ENCODE assay signal across 27 cellular contexts in genomic region chr7:72337822-72338167, GRCh38.
A peak's percentile ranks its signal among the peaks of the same experiment; 100 is the strongest.
DNase-seq lines count a peak whose midpoint lies in the region; ATAC-seq and TF ChIP-seq lines count a peak whose summit lies in the region.
"Had no signal": no experiment of that assay in that cellular context is flagged by ENCODE, and none has a peak within 500 bp of the region (broad histone marks: within the 10 kb centered on the region; RNA-seq: fewer than 3 reads in every experiment).

No MANE protein-coding gene starts in this region.

- ATAC-seq in HG03457 (IDR thresholded peaks at IDR 0.05; ENCODE audit: unreplicated experiment), result no peak
- ATAC-seq: activated CD4-positive, CD25-positive, alpha-beta regulatory T cell treated with anti-CD3 and anti-CD28 coated beads, Interleukin-2, amount 50 U/mL, for 24 hours; activated T-helper 17 cell treated with anti-CD3 and anti-CD28 coated beads, Interleukin-2, amount 50 U/mL, for 72 hours; effector memory CD8-positive, alpha-beta T cell; left ventricle myocardium superior; naive thymus-derived CD8-positive, alpha-beta T cell had no signal

- H3K27me3 ChIP-seq in iPS DF 6.9 (ENCODE audit: control insufficient read depth, insufficient read depth, low read length) (no peaks in the 10 kb centered on the region; the same call in 1 of the 2 replicates), neural progenitor cell (peaks cover 64% of the 10 kb centered on the region)

- no peak overlapping the region for H2AFZ ChIP-seq in neural progenitor cell (replicated peaks)
- H2AFZ ChIP-seq: parathyroid adenoma had no signal

- peak overlapping the region; percentile 78; the same call in 1 of the 2 replicates for H3K9ac ChIP-seq in ES-I3 (ENCODE audit: low read depth, low read length)
- no peak overlapping the region for H3K9ac ChIP-seq in neural progenitor cell
- H3K9ac ChIP-seq: parathyroid adenoma had no signal

- WGBS in iPS DF 6.9 (ENCODE audit: insufficient coverage, insufficient read length), result no CpG with 5 or more reads among the region's 9 CpGs

- H4K20me1 ChIP-seq in neural progenitor cell (ENCODE audit: low read depth), result no peaks in the 10 kb centered on the region

- no peaks in the 10 kb centered on the region; the same call in 1 of the 2 replicates for H3K9me3 ChIP-seq in ES-I3 (ENCODE audit: control insufficient read depth, insufficient read depth, low read length)
- no peaks in the 10 kb centered on the region for H3K9me3 ChIP-seq in iPS DF 6.9 (ENCODE audit: control insufficient read depth, insufficient read depth, low read length)
- no peaks in the 10 kb centered on the region for H3K9me3 ChIP-seq in neural progenitor cell (ENCODE audit: low read depth)

- H3K27me3 Mint-ChIP-seq in brain (peaks cover 55% of the 10 kb centered on the region), neural progenitor cell (ENCODE audit: insufficient read depth, low read depth) (peaks cover 38% of the 10 kb centered on the region)

- peak overlapping the region; percentile 100 for H3K4me2 ChIP-seq in neural progenitor cell

- H3K27ac Mint-ChIP-seq in brain (peak overlapping the region in 1 of 5 experiments; percentile 36), neural progenitor cell (no peak overlapping the region)
- H3K27ac Mint-ChIP-seq: activated CD4-positive, alpha-beta memory T cell treated with anti-CD3 and anti-CD28 coated beads for 36 hours; activated T-helper 17 cell treated with anti-CD3 and anti-CD28 coated beads, Interleukin-2, amount 50 U/mL, for 72 hours; CD4-positive, alpha-beta memory T cell; effector memory CD8-positive, alpha-beta T cell; naive thymus-derived CD8-positive, alpha-beta T cell had no signal

- peak overlapping the region; percentile 66; the same call in 1 of the 2 replicates for H3K4me3 ChIP-seq in iPS DF 6.9 (ENCODE audit: low read length)
- H3K4me3 ChIP-seq in neural progenitor cell, result peak overlapping the region; percentile 87

- TF ChIP-seq CTCF in brain (conservative IDR thresholded peaks at IDR 0.05) (no peak), neural progenitor cell (IDR thresholded peaks at IDR 0.05) (no peak)

- H3K9me3 Mint-ChIP-seq in brain (peaks cover 4 to 14% (median 10%) of the 10 kb centered on the region in 5 experiments), neural progenitor cell (peaks cover 15% of the 10 kb centered on the region)

- H3F3A ChIP-seq in neural progenitor cell (ENCODE audit: low read depth), result peaks cover 11% of the 10 kb centered on the region

- H3K4me1 ChIP-seq in ES-I3 (ENCODE audit: insufficient read depth, low read length) (no peaks in the 10 kb centered on the region), iPS DF 6.9 (ENCODE audit: control insufficient read depth, insufficient read depth, low read length) (no peaks in the 10 kb centered on the region; the same call in 1 of the 2 replicates), neural progenitor cell (peaks cover 17% of the 10 kb centered on the region)
- H3K4me1 ChIP-seq: foreskin keratinocyte, parathyroid adenoma had no signal

- H3K4me1 Mint-ChIP-seq in brain (peaks cover 16% of the 10 kb centered on the region), neural progenitor cell (peaks cover 7% of the 10 kb centered on the region)
- H3K4me1 Mint-ChIP-seq: activated T-helper 17 cell treated with anti-CD3 and anti-CD28 coated beads, Interleukin-2, amount 50 U/mL, for 72 hours had no signal

- no peaks in the 10 kb centered on the region for H3K36me3 ChIP-seq in ES-I3 (ENCODE audit: insufficient read depth, low read length)
- no peaks in the 10 kb centered on the region for H3K36me3 ChIP-seq in iPS DF 6.9 (ENCODE audit: control insufficient read depth, insufficient read depth, low read length)
- H3K36me3 ChIP-seq in neural progenitor cell, result no peaks in the 10 kb centered on the region
- H3K36me3 ChIP-seq: spleen had no signal

- H3K4me3 Mint-ChIP-seq in brain (peak overlapping the region in 4 of 5 experiments; percentile 64 to 91 (median 84)), neural progenitor cell (peak overlapping the region; percentile 87)
- H3K4me3 Mint-ChIP-seq: activated CD4-positive, alpha-beta memory T cell treated with anti-CD3 and anti-CD28 coated beads for 36 hours; activated T-helper 17 cell treated with anti-CD3 and anti-CD28 coated beads, Interleukin-2, amount 50 U/mL, for 72 hours; CD4-positive, alpha-beta memory T cell; effector memory CD8-positive, alpha-beta T cell had no signal

- DNase-seq in iPS DF 6.9 (ENCODE audit: low read depth, low spot score) (no peak), neural progenitor cell (ENCODE audit: low spot score) (no peak), MV-4-11 (lab: John Stamatoyannopoulos, UW) (no peak), NCI-H1092 (lab: John Stamatoyannopoulos, UW) (no peak), NCI-H1092 treated with DMSO at 0.1 percent for 48 hours (lab: John Stamatoyannopoulos, UW) (no peak)
- DNase-seq: activated CD4-positive, alpha-beta memory T cell treated with anti-CD3 and anti-CD28 coated beads for 36 hours; activated CD8-positive, alpha-beta memory T cell treated with anti-CD3 and anti-CD28 coated beads, Interleukin-2, amount 50 U/mL, for 48 hours; activated naive CD4-positive, alpha-beta T cell treated with anti-CD3 and anti-CD28 coated beads, Interleukin-2, amount 50 U/mL, for 16 hours; amniotic stem cell; CD4-positive, alpha-beta memory T cell; effector memory CD8-positive, alpha-beta T cell; foreskin keratinocyte; GF-D8; HCEC 1CT; islet precursor cell; left ventricle myocardium superior; naive thymus-derived CD8-positive, alpha-beta T cell; NCI-H1694; NCI-H446 treated with DMSO at 0.1 percent for 48 hours; spleen had no signal

- H3K36me3 Mint-ChIP-seq in brain (peaks cover 4% of the 10 kb centered on the region), neural progenitor cell (peaks cover 3% of the 10 kb centered on the region)
- H3K36me3 Mint-ChIP-seq: activated CD4-positive, alpha-beta memory T cell treated with anti-CD3 and anti-CD28 coated beads for 36 hours; CD4-positive, alpha-beta memory T cell; naive thymus-derived CD8-positive, alpha-beta T cell had no signal

- no peak overlapping the region for H3K27ac ChIP-seq in iPS DF 6.9 (ENCODE audit: low read length)
- no peak overlapping the region for H3K27ac ChIP-seq in neural progenitor cell
- H3K27ac ChIP-seq: foreskin keratinocyte, parathyroid adenoma, SK-N-MC, spleen had no signal

- no peaks in the 10 kb centered on the region for H3K79me2 ChIP-seq in neural progenitor cell (ENCODE audit: low read depth)
- H3K79me2 ChIP-seq: parathyroid adenoma had no signal
